10 cellular contexts compared by ENCODE assay signal in genomic region chr2:20916604-20917286, GRCh38.
DNase-seq lines count a peak whose midpoint lies in the region; ATAC-seq and TF ChIP-seq lines count a peak whose summit lies in the region.
"Had no signal": no experiment of that assay in that cellular context is flagged by ENCODE, and none has a peak within 500 bp of the region (broad histone marks: within the 10 kb centered on the region; RNA-seq: fewer than 3 reads in every experiment).

No MANE protein-coding gene starts in this region.

- H3K36me3 Mint-ChIP-seq in osteocyte (ENCODE audit: unreplicated experiment) = no peaks in the 10 kb centered on the region
- H3K36me3 Mint-ChIP-seq in immature natural killer cell = no peaks in the 10 kb centered on the region

- in situ Hi-C loops in Panc1 (cut with HindIII; ENCODE audit: low pct_unique_long_range_greater_than_20kb, low sequenced_read_pairs) = no loop called here

- TF ChIP-seq POLR2A in erythroblast (IDR thresholded peaks at IDR 0.05; ENCODE audit: low read length) = no peak

- no TSS peak for BruUV-seq in Panc1 (replicated peaks; lab: Mats Ljungman, UMichigan)

- no peak overlapping the region for H3K4me3 ChIP-seq in Panc1 (ENCODE audit: low read depth in 2 of 2, low read length in 2 of 2)
- no peak overlapping the region for H3K4me3 ChIP-seq in fibroblast of mammary gland (ENCODE audit: control insufficient read depth, low read depth, low read length)

- no peaks in the 10 kb centered on the region for H3K9me3 Mint-ChIP-seq in osteocyte (ENCODE audit: unreplicated experiment)
- no peaks in the 10 kb centered on the region for H3K9me3 Mint-ChIP-seq in immature natural killer cell
- H3K9me3 Mint-ChIP-seq: activated T-cell treated with anti-CD3 and anti-CD28 coated beads, Interleukin-2, amount 50 U/mL, for 24 hours had no signal

- POLR2A ChIA-PET in Panc1 (lab: Charles Lee) = no interaction called here

- ATAC-seq in Panc1 (peak; percentile 56; the same call in 1 of the 2 replicates), GM21576 (IDR thresholded peaks at IDR 0.05; ENCODE audit: unreplicated experiment) (no peak)

- no peaks in the 10 kb centered on the region for H3K4me1 ChIP-seq in Panc1 (ENCODE audit: control insufficient read depth, insufficient read depth, low read length)

- H3K27ac Mint-ChIP-seq in osteocyte (ENCODE audit: unreplicated experiment) (peak overlapping the region; percentile 87), immature natural killer cell (no peak overlapping the region)
- H3K27ac Mint-ChIP-seq: activated T-cell treated with anti-CD3 and anti-CD28 coated beads, Interleukin-2, amount 50 U/mL, for 24 hours had no signal

- H3K9me3 ChIP-seq in Panc1 (ENCODE audit: control insufficient read depth, insufficient read depth, low read depth, low read length) = no peaks in the 10 kb centered on the region

- peaks cover 7% of the 10 kb centered on the region for H3K27me3 ChIP-seq in Panc1 (ENCODE audit: control insufficient read depth, insufficient read depth, low read length)

- H3K27me3 Mint-ChIP-seq in osteocyte (ENCODE audit: unreplicated experiment) (peaks cover 2% of the 10 kb centered on the region), immature natural killer cell (ENCODE audit: low read depth in 3 of 3) (peaks cover 3 to 17% (median 6%) of the 10 kb centered on the region in 3 donors)

- no peaks in the 10 kb centered on the region for H3K36me3 ChIP-seq in Panc1 (ENCODE audit: control insufficient read depth, insufficient read depth, low read length)

- TF ChIP-seq CTCF in Panc1 (IDR thresholded peaks at IDR 0.05) (no peak), fibroblast of mammary gland (conservative IDR thresholded peaks at IDR 0.05; ENCODE audit: control insufficient read depth, insufficient read depth, low read depth, low read length) (peak; percentile 15), osteocyte (IDR thresholded peaks at IDR 0.05) (peak; percentile 35)

- H3K27ac ChIP-seq in Panc1 (ENCODE audit: low read length) = no peak overlapping the region

- DNase-seq in GM03348 (ENCODE audit: low spot score) (peak; percentile 26), Panc1 (ENCODE audit: low read depth, low spot score) (no peak), fibroblast of mammary gland (ENCODE audit: low read depth) (peak; percentile 4), osteocyte (ENCODE audit: extremely low spot score, unreplicated experiment) (peak; percentile 57), immature natural killer cell (no peak), erythroblast (lab: John Stamatoyannopoulos, UW) (no peak), DMS114 treated with DMSO at 0.1 percent for 48 hours (lab: John Stamatoyannopoulos, UW; ENCODE audit: unreplicated experiment) (no peak)
- DNase-seq: activated T-cell treated with anti-CD3 and anti-CD28 coated beads, Interleukin-2, amount 50 U/mL, for 24 hours; NCI-H526 treated with DMSO at 0.1 percent for 48 hours had no signal

- H3K4me3 Mint-ChIP-seq in osteocyte (ENCODE audit: unreplicated experiment) (no peak overlapping the region), immature natural killer cell (no peak overlapping the region)
- H3K4me3 Mint-ChIP-seq: activated T-cell treated with anti-CD3 and anti-CD28 coated beads, Interleukin-2, amount 50 U/mL, for 24 hours had no signal

- intact Hi-C loops in Panc1 (cut with micrococcal nuclease; ENCODE audit: unreplicated experiment) = no loop called here

- H3K4me1 Mint-ChIP-seq in osteocyte (ENCODE audit: unreplicated experiment) (peaks cover 46% of the 10 kb centered on the region), immature natural killer cell (no peaks in the 10 kb centered on the region)

- CTCF ChIA-PET in Panc1 (lab: Charles Lee) = no interaction called here

Comparison
In these comparisons a context has a peak if more than half of its experiments do, and no peak if none do; other contexts are left out.
1. DNase-seq: peak in GM03348 (single experiment), fibroblast of mammary gland (single experiment) and osteocyte (single experiment); none in Panc1 (single experiment), immature natural killer cell (0 of 3), erythroblast (0 of 2) and DMS114 treated with DMSO at 0.1 percent for 48 hours (single experiment).